In genomic region chr12:109134186-109134917, GRCh38 we compare ENCODE assay signal across 9 cellular contexts. TPM values are rescaled to one million over a fixed set of nuclear protein-coding genes. Genes with fewer than 3 reads are reported as not detected.
DNase-seq lines count a peak whose midpoint lies in the region; ATAC-seq, FAIRE-seq and TF ChIP-seq lines count a peak whose summit lies in the region.
"Had no signal": no experiment of that assay in that cellular context is flagged by ENCODE, and none has a peak within 500 bp of the region (broad histone marks: within the 10 kb centered on the region; RNA-seq: fewer than 3 reads in every experiment).

No MANE protein-coding gene starts in this region.

- DNase-seq in A673 (ENCODE audit: low spot score) (no peak), HK-2 (ENCODE audit: unreplicated experiment) (peak; percentile 20), brain microvascular endothelial cell (no peak), kidney epithelial cell (ENCODE audit: low read depth) (no peak), RCC 7860 (ENCODE audit: low spot score) (no peak)
- no peak for DNase-seq in activated CD4-positive, alpha-beta T cell treated with anti-CD3 and anti-CD28 coated beads for 4 hours
- no peak for DNase-seq in CD4-positive, alpha-beta memory T cell
- DNase-seq: activated naive CD8-positive, alpha-beta T cell treated with anti-CD3 and anti-CD28 coated beads for 36 hours had no signal

- no peak overlapping the region for H3K4me3 Mint-ChIP-seq in CD4-positive, alpha-beta memory T cell
- H3K4me3 Mint-ChIP-seq: activated naive CD8-positive, alpha-beta T cell treated with anti-CD3 and anti-CD28 coated beads for 36 hours had no signal

- no peaks in the 10 kb centered on the region for H3K4me1 Mint-ChIP-seq in CD4-positive, alpha-beta memory T cell
- H3K4me1 Mint-ChIP-seq: activated naive CD8-positive, alpha-beta T cell treated with anti-CD3 and anti-CD28 coated beads for 36 hours had no signal

- POLR2A ChIA-PET in A673 (lab: Charles Lee; ENCODE audit: low non-redundant PET), result no interaction called here
- POLR2A ChIA-PET in CD4-positive, alpha-beta memory T cell (lab: Charles Lee; ENCODE audit: partially characterized antibody), result no interaction called here

- peaks cover 0 to 11% (median 8%) of the 10 kb centered on the region in 8 donors for H3K9me3 Mint-ChIP-seq in CD4-positive, alpha-beta memory T cell

- no peak for ATAC-seq in GM18868 (IDR thresholded peaks at IDR 0.05; ENCODE audit: unreplicated experiment)

- in situ Hi-C loops in brain microvascular endothelial cell (cut with HindIII; ENCODE audit: low pct_ligation_motif_present, low sequenced_read_pairs), result no loop called here

- intact Hi-C loops in A673 (cut with micrococcal nuclease; ENCODE audit: unreplicated experiment), result no loop called here
- intact Hi-C loops in CD4-positive, alpha-beta memory T cell (cut with micrococcal nuclease), result no loop called here

- no peak overlapping the region for H3K27ac Mint-ChIP-seq in CD4-positive, alpha-beta memory T cell
- H3K27ac Mint-ChIP-seq: activated naive CD8-positive, alpha-beta T cell treated with anti-CD3 and anti-CD28 coated beads for 36 hours had no signal

- CTCF ChIA-PET in A673 (lab: Charles Lee), result no interaction called here
- CTCF ChIA-PET in CD4-positive, alpha-beta memory T cell (lab: Charles Lee; ENCODE audit: partially characterized antibody), result interaction anchor here (1.3 kb wide), 1 partner anchor 22 kb away, joined by 4 read pairs; no protein-coding TSS in a partner anchor

- H3K9me3 ChIP-seq in A673 (ENCODE audit: low read depth, low read length, poor library complexity, severe bottlenecking), result peaks cover 8% of the 10 kb centered on the region
- no peaks in the 10 kb centered on the region for H3K9me3 ChIP-seq in CD4-positive, alpha-beta memory T cell (ENCODE audit: control insufficient read depth in 1 of 2, low read length in 2 of 2)

- TF ChIP-seq CTCF in A673 (conservative IDR thresholded peaks at IDR 0.05; ENCODE audit: low read depth, low read length) (peak; percentile 41), brain microvascular endothelial cell (IDR thresholded peaks at IDR 0.05; ENCODE audit: low read depth, low read length, missing control alignments) (peak; percentile 75), kidney epithelial cell (IDR thresholded peaks at IDR 0.05; ENCODE audit: insufficient read depth, low read length, poor library complexity, severe bottlenecking) (peak; percentile 51)

- no peak overlapping the region for H3K27ac ChIP-seq in A673 (ENCODE audit: low read depth, low read length, poor library complexity, severe bottlenecking)
- H3K27ac ChIP-seq in brain microvascular endothelial cell, result no peak overlapping the region
- H3K27ac ChIP-seq in CD4-positive, alpha-beta memory T cell (ENCODE audit: low read depth, low read length), result no peak overlapping the region

- FAIRE-seq in RCC 7860 (lab: Jason Lieb, UNC), result no peak

- no TSS peak for BruUV-seq in A673 (replicated peaks; lab: Mats Ljungman, UMichigan)

- H3K27me3 ChIP-seq in A673 (replicated peaks; ENCODE audit: insufficient read depth, low read depth, low read length, poor library complexity) (no peaks in the 10 kb centered on the region), brain microvascular endothelial cell (replicated peaks) (no peaks in the 10 kb centered on the region), kidney epithelial cell (ENCODE audit: control insufficient read depth, insufficient read depth, low read length) (peaks cover 7% of the 10 kb centered on the region)
- no peaks in the 10 kb centered on the region for H3K27me3 ChIP-seq in CD4-positive, alpha-beta memory T cell (ENCODE audit: insufficient read depth, low read length)

- H3K36me3 ChIP-seq in A673 (ENCODE audit: insufficient read depth, low read length, poor library complexity, severe bottlenecking) (no peaks in the 10 kb centered on the region), brain microvascular endothelial cell (replicated peaks) (no peaks in the 10 kb centered on the region), kidney epithelial cell (ENCODE audit: control insufficient read depth, insufficient read depth, low read length) (no peaks in the 10 kb centered on the region)
- no peaks in the 10 kb centered on the region for H3K36me3 ChIP-seq in CD4-positive, alpha-beta memory T cell (ENCODE audit: insufficient read depth, low read length)

- H3K36me3 Mint-ChIP-seq in CD4-positive, alpha-beta memory T cell, result peaks cover 0 to 3% of the 10 kb centered on the region in 2 donors
- H3K36me3 Mint-ChIP-seq: activated naive CD8-positive, alpha-beta T cell treated with anti-CD3 and anti-CD28 coated beads for 36 hours had no signal

- H3K4me3 ChIP-seq in A673 (ENCODE audit: low read depth, low read length, poor library complexity, severe bottlenecking) (no peak overlapping the region), brain microvascular endothelial cell (ENCODE audit: low read depth, low read length) (no peak overlapping the region), kidney epithelial cell (ENCODE audit: low read depth, low read length) (no peak overlapping the region)
- H3K4me3 ChIP-seq in CD4-positive, alpha-beta memory T cell (ENCODE audit: low read length in 2 of 2), result no peak overlapping the region

- peaks cover 0 to 2% of the 10 kb centered on the region in 2 donors for H3K27me3 Mint-ChIP-seq in CD4-positive, alpha-beta memory T cell

- no peaks in the 10 kb centered on the region for H3K4me1 ChIP-seq in A673 (ENCODE audit: insufficient read depth, low read length, poor library complexity, severe bottlenecking)
- no peaks in the 10 kb centered on the region for H3K4me1 ChIP-seq in CD4-positive, alpha-beta memory T cell (ENCODE audit: insufficient read depth, low read length)

RNA-seq across cellular contexts. Expression of gene ACACB, which starts 18.0 kb away (rescaled TPM):
- total RNA-seq in A673 (2021) (8.2 and 10.1 TPM in 2 replicates), kidney epithelial cell (0.84 and 1.9 TPM in 2 replicates)
- total RNA-seq in CD4-positive, alpha-beta memory T cell, result 10 to 100 TPM; 46.7 to 47.1 TPM
- polyA plus RNA-seq in CD4-positive, alpha-beta memory T cell, result 1 to 10 TPM in 1 of 2 donors, under 1 TPM in 1; 0.83 to 2.0 TPM

RNA-seq across cellular contexts. Expression of gene UNG, which starts 37.0 kb away (rescaled TPM):
- total RNA-seq in A673 (2021) (53.2 and 58.5 TPM in 2 replicates), kidney epithelial cell (38.2 and 49.3 TPM in 2 replicates)
- total RNA-seq in CD4-positive, alpha-beta memory T cell, result 10 to 100 TPM; 18.5 to 19.5 TPM
- polyA plus RNA-seq in CD4-positive, alpha-beta memory T cell, result 10 to 100 TPM; 43.1 to 47.1 TPM

RNA-seq across cellular contexts. Expression of gene ALKBH2, which starts 41.1 kb away (rescaled TPM):
- total RNA-seq in A673 (2021), result 40.6 and 44.5 TPM in 2 replicates
- total RNA-seq in kidney epithelial cell, result 30.2 and 36.8 TPM in 2 replicates
- total RNA-seq in CD4-positive, alpha-beta memory T cell, result 10 to 100 TPM; 12.9 to 14.4 TPM
- polyA plus RNA-seq in CD4-positive, alpha-beta memory T cell, result 10 to 100 TPM; 15.0 to 16.4 TPM
